8 cellular contexts compared by ENCODE assay signal in genomic region chr12:102816816-102817434, GRCh38.
A peak's percentile ranks its signal among the peaks of the same experiment; 100 is the strongest.
DNase-seq lines count a peak whose midpoint lies in the region; ATAC-seq and TF ChIP-seq lines count a peak whose summit lies in the region.

No MANE protein-coding gene starts in this region.

- DNase-seq in AG08395 (ENCODE audit: low spot score), result peak; percentile 57
- peak; percentile 26 for DNase-seq in NCI-H146 (lab: John Stamatoyannopoulos, UW)
- no peak for DNase-seq in body of pancreas
- DNase-seq in medulla oblongata (ENCODE audit: extremely low spot score), result peak; percentile 27
- DNase-seq in stimulated activated CD4-positive, alpha-beta T cell treated with anti-CD3 and anti-CD28 coated beads, Interleukin-1b, Interleukin-23, amount 100 ng/mL, for 48 hours, result no peak
- no peak for DNase-seq in MG63

- no peaks in the 10 kb centered on the region for H3K4me1 Mint-ChIP-seq in activated T-helper 17 cell treated with anti-CD3 and anti-CD28 coated beads, Interleukin-2, amount 50 U/mL, for 72 hours

- 9 to 10% methylated on average over 5 of the region's 5 CpGs for WGBS in body of pancreas, 2 donors

- H3K4me1 ChIP-seq in body of pancreas, result no peaks in the 10 kb centered on the region

- TF ChIP-seq CTCF in body of pancreas (IDR thresholded peaks at IDR 0.05), result peak; percentile 25 to 63 (median 50)

- H3K9me3 Mint-ChIP-seq in activated T-helper 17 cell treated with anti-CD3 and anti-CD28 coated beads, Interleukin-2, amount 50 U/mL, for 72 hours, result peaks cover 6% of the 10 kb centered on the region

- H3K27ac ChIP-seq in body of pancreas, result no peak overlapping the region

- intact Hi-C loops in body of pancreas (cut with DNase I), result no loop called here

- H3K36me3 ChIP-seq in body of pancreas (replicated peaks in 1 of 2; ENCODE audit: insufficient read depth in 1 of 2, low read depth in 2 of 2) (no peaks in the 10 kb centered on the region), MG63 (no peaks in the 10 kb centered on the region)

- H3K4me3 Mint-ChIP-seq in activated T-helper 17 cell treated with anti-CD3 and anti-CD28 coated beads, Interleukin-2, amount 50 U/mL, for 72 hours, result no peak overlapping the region

- H3K36me3 Mint-ChIP-seq in activated T-helper 17 cell treated with anti-CD3 and anti-CD28 coated beads, Interleukin-2, amount 50 U/mL, for 72 hours (ENCODE audit: low read depth), result no peaks in the 10 kb centered on the region

- H3K27me3 ChIP-seq in body of pancreas (no peaks in the 10 kb centered on the region), MG63 (no peaks in the 10 kb centered on the region)

- H3K9me3 ChIP-seq in body of pancreas (no peaks in the 10 kb centered on the region), MG63 (no peaks in the 10 kb centered on the region)

- H3K27ac Mint-ChIP-seq in activated T-helper 17 cell treated with anti-CD3 and anti-CD28 coated beads, Interleukin-2, amount 50 U/mL, for 72 hours, result no peak overlapping the region

- TF ChIP-seq POLR2A in body of pancreas (IDR thresholded peaks at IDR 0.05), result no peak

- ATAC-seq in GM18907 (IDR thresholded peaks at IDR 0.05; ENCODE audit: unreplicated experiment) (peak; percentile 51), body of pancreas (peak; percentile 75)
- ATAC-seq in activated T-helper 17 cell treated with anti-CD3 and anti-CD28 coated beads, Interleukin-2, amount 50 U/mL, for 72 hours (replicated peaks), result no peak

- H3K27me3 Mint-ChIP-seq in activated T-helper 17 cell treated with anti-CD3 and anti-CD28 coated beads, Interleukin-2, amount 50 U/mL, for 72 hours, result peaks cover 13% of the 10 kb centered on the region

- H3K4me3 ChIP-seq in body of pancreas (no peak overlapping the region), MG63 (no peak overlapping the region)

Comparison
In these comparisons a context has a peak if more than half of its experiments do, and no peak if none do; other contexts are left out.
1. DNase-seq: peak in AG08395 (single experiment), NCI-H146 (single experiment) and medulla oblongata (single experiment); none in body of pancreas (0 of 4), stimulated activated CD4-positive, alpha-beta T cell treated with anti-CD3 and anti-CD28 coated beads, Interleukin-1b, Interleukin-23, amount 100 ng/mL, for 48 hours (single experiment) and MG63 (single experiment).